Comparison of ENCODE assay signal across 8 cellular contexts in the genomic region with DNA sequence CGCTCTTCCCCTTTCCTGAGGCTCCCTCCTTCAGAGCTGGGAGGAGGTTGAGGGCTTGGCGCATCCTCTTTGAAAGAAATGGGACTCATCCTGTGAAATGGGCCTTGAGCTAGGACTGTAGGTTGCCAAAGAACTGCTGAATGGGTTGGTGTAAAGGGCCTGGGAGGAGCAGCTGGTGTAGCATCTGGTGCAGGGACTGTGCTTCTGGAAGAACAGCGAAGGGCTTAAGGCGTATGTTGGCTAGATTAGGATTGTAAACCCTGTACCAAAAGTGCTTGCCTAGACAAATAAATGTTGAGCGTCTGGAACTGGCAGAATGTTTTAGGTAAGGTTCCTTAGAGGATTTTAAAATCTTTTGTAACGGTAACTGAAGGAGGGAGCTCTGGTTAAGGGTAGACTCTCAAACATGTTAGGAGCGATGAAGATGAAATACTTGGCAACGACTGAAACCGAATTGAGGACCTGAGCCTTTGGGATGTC. TPM values are rescaled to one million over a fixed set of nuclear protein-coding genes. Genes with fewer than 3 reads are reported as not detected.
DNase-seq lines count a peak whose midpoint lies in the region; FAIRE-seq and TF ChIP-seq lines count a peak whose summit lies in the region.

No MANE protein-coding gene starts in this region.

- FAIRE-seq in H54 (lab: Jason Lieb, UNC), result peak; percentile 50

- H3K9me3 ChIP-seq in MG63 (no peaks in the 10 kb centered on the region), spleen (peaks cover 0 to 6% (median 0%) of the 10 kb centered on the region in 8 donors)

- H3K27ac ChIP-seq in adipose tissue (ENCODE audit: low read depth, low read length) (peak overlapping the region; percentile 95), spleen (peak overlapping the region; percentile 95 to 99 (median 96))

- 0 to 2% (median 1%) methylated on average over 9 of the region's 9 CpGs for WGBS in adipose tissue, 3 donors
- 1 to 3% (median 2%) methylated on average over 9 of the region's 9 CpGs for WGBS in spleen, 5 donors

- no peak for TF ChIP-seq CTCF in spleen (IDR thresholded peaks at IDR 0.05 in 8 of 11, conservative IDR thresholded peaks at IDR 0.05 in 3 of 11)

- no peaks in the 10 kb centered on the region for H3K27me3 ChIP-seq in MG63
- H3K27me3 ChIP-seq in spleen (replicated peaks in 1 of 7), result no peaks in the 10 kb centered on the region

- H3K4me1 ChIP-seq in spleen, result peaks cover 28 to 75% (median 57%) of the 10 kb centered on the region in 6 donors

- TF ChIP-seq POLR2A in H54 (IDR thresholded peaks at IDR 0.05; ENCODE audit: low read depth, low read length) (no peak), spleen (IDR thresholded peaks at IDR 0.05) (no peak)

- DNase-seq in NCI-H2171 treated with DMSO at 0.1 percent for 48 hours (lab: John Stamatoyannopoulos, UW) (peak; percentile 73), NCI-H2171 (lab: John Stamatoyannopoulos, UW) (no peak), H54 (ENCODE audit: insufficient read length, low spot score) (no peak), MG63 (no peak), spleen (no peak), COR-L47 (lab: John Stamatoyannopoulos, UW) (no peak)

- peak overlapping the region; percentile 83 for H3K4me3 ChIP-seq in MG63
- H3K4me3 ChIP-seq in iPS-11a (ENCODE audit: low read depth, low read length), result peak overlapping the region; percentile 96
- peak overlapping the region; percentile 62 to 91 (median 76) for H3K4me3 ChIP-seq in spleen

- intact Hi-C loops in spleen (cut with DNase I; ENCODE audit: low total_unique reads), result no loop called here

- H3K36me3 ChIP-seq in MG63, result peaks cover 18% of the 10 kb centered on the region; the same call in 1 of the 2 replicates
- no peaks in the 10 kb centered on the region for H3K36me3 ChIP-seq in spleen

RNA-seq across cellular contexts. Expression of a gene that starts 0.6 kb away (rescaled TPM):
- total RNA-seq in MG63 (2014; rRNA removed; shearing (Covaris generic); ENCODE audit: low replicate concordance), result 9.3 and 13.6 TPM in 2 replicates
- polyA plus RNA-seq in adipose tissue (10 to 100 TPM in 1 of 3 donors, 1 to 10 TPM in 2; 7.2 to 10.7 (median 8.6) TPM), spleen (1 to 10 TPM; 5.6 to 7.9 (median 6.3) TPM)
- 10 to 100 TPM; 19.0 to 28.6 (median 22.2) TPM for total RNA-seq in spleen

RNA-seq across cellular contexts. Expression of a gene that starts 27.4 kb away (rescaled TPM):
- 37.3 and 71.8 TPM in 2 replicates for total RNA-seq in MG63 (2014; rRNA removed; shearing (Covaris generic); ENCODE audit: low replicate concordance)
- polyA plus RNA-seq in adipose tissue (10 to 100 TPM in 2 of 3 donors, 1 to 10 TPM in 1; 6.6 to 25.7 (median 17.4) TPM), spleen (1 to 10 TPM; 3.2 to 4.2 (median 3.8) TPM)
- total RNA-seq in spleen, result 1 to 10 TPM; 2.8 to 4.9 (median 3.5) TPM
